8 cellular contexts compared by ENCODE assay signal in genomic region chr17:2058521-2059124, GRCh38. TPM values are rescaled to one million over a fixed set of nuclear protein-coding genes. Genes with fewer than 3 reads are reported as not detected.
DNase-seq lines count a peak whose midpoint lies in the region; TF ChIP-seq lines count a peak whose summit lies in the region.

No MANE protein-coding gene starts in this region.

- no peak overlapping the region for H3K9ac ChIP-seq in endodermal cell (ENCODE audit: extremely low read depth, low read length, poor library complexity, severe bottlenecking)

- no peak overlapping the region for H3K27ac ChIP-seq in endodermal cell (ENCODE audit: low read depth, low read length)

- H3K4me3 Mint-ChIP-seq in activated CD4-positive, alpha-beta T cell treated with anti-CD3 and anti-CD28 coated beads, Interleukin-2, amount 10 ng/mL, durations not matched to agents 7 days and 5 days = peak overlapping the region; percentile 48
- no peak overlapping the region for H3K4me3 Mint-ChIP-seq in endodermal cell
- no peak overlapping the region for H3K4me3 Mint-ChIP-seq in type B pancreatic cell

- DNase-seq in 8988T (peak; percentile 93), HEK293T (ENCODE audit: extremely low spot score) (peak; percentile 24), endodermal cell (peak; percentile 96), mucosa of gallbladder (ENCODE audit: low spot score) (peak; percentile 81), type B pancreatic cell (ENCODE audit: extremely low spot score, unreplicated experiment) (no peak), DMS114 treated with DMSO at 0.1 percent for 48 hours (lab: John Stamatoyannopoulos, UW; ENCODE audit: unreplicated experiment) (no peak), NCI-H510A (lab: John Stamatoyannopoulos, UW) (no peak)
- DNase-seq in activated CD4-positive, alpha-beta T cell treated with anti-CD3 and anti-CD28 coated beads, Interleukin-2, amount 10 ng/mL, durations not matched to agents 7 days and 5 days = peak; percentile 71

- no peaks in the 10 kb centered on the region for H3K27me3 Mint-ChIP-seq in activated CD4-positive, alpha-beta T cell treated with anti-CD3 and anti-CD28 coated beads, Interleukin-2, amount 10 ng/mL, durations not matched to agents 7 days and 5 days
- H3K27me3 Mint-ChIP-seq in endodermal cell (ENCODE audit: insufficient read depth) (peaks cover 67% of the 10 kb centered on the region), type B pancreatic cell (peaks cover 24% of the 10 kb centered on the region)

- H3K36me3 Mint-ChIP-seq in activated CD4-positive, alpha-beta T cell treated with anti-CD3 and anti-CD28 coated beads, Interleukin-2, amount 10 ng/mL, durations not matched to agents 7 days and 5 days (ENCODE audit: low read depth) = peaks cover 26% of the 10 kb centered on the region
- H3K36me3 Mint-ChIP-seq in endodermal cell (ENCODE audit: low read depth) (peaks cover 35% of the 10 kb centered on the region), type B pancreatic cell (peaks cover 11% of the 10 kb centered on the region)

- 64 to 76% methylated on average over 24 to 58 of the region's 58 CpGs for WGBS in endodermal cell (ENCODE audit: insufficient coverage in 1 of 2, insufficient read length in 1 of 2), 2 experiments

- peaks cover 77% of the 10 kb centered on the region for H3K27me3 ChIP-seq in endodermal cell (ENCODE audit: control insufficient read depth, insufficient read depth, low read length, poor library complexity, severe bottlenecking)

- H3K4me1 Mint-ChIP-seq in activated CD4-positive, alpha-beta T cell treated with anti-CD3 and anti-CD28 coated beads, Interleukin-2, amount 10 ng/mL, durations not matched to agents 7 days and 5 days = peaks cover 25% of the 10 kb centered on the region
- H3K4me1 Mint-ChIP-seq in endodermal cell = peaks cover 19% of the 10 kb centered on the region
- H3K4me1 Mint-ChIP-seq in type B pancreatic cell (ENCODE audit: unreplicated experiment) = peaks cover 17% of the 10 kb centered on the region

- POLR2A ChIA-PET in HEK293T (lab: Yijun Ruan, JAX) = no interaction called here
- POLR2A ChIA-PET in activated CD4-positive, alpha-beta T cell treated with anti-CD3 and anti-CD28 coated beads, Interleukin-2, amount 10 ng/mL, durations not matched to agents 7 days and 5 days (lab: Charles Lee) = interaction anchor here (1.1 to 1.2 kb wide), 2 partner anchors 31 to 157 kb away, joined by 3 read pairs; no protein-coding TSS in a partner anchor

- TF ChIP-seq CTCF in endodermal cell (conservative IDR thresholded peaks at IDR 0.05) (peak; percentile 87), type B pancreatic cell (conservative IDR thresholded peaks at IDR 0.05) (peak; percentile 75)

- H3K4me3 ChIP-seq in endodermal cell (ENCODE audit: low read length) = no peak overlapping the region

- H3K4me1 ChIP-seq in endodermal cell (ENCODE audit: control insufficient read depth, insufficient read depth, low read length) = peaks cover 5% of the 10 kb centered on the region

- H3K9me3 Mint-ChIP-seq in activated CD4-positive, alpha-beta T cell treated with anti-CD3 and anti-CD28 coated beads, Interleukin-2, amount 10 ng/mL, durations not matched to agents 7 days and 5 days = no peaks in the 10 kb centered on the region
- peaks cover 4% of the 10 kb centered on the region for H3K9me3 Mint-ChIP-seq in endodermal cell
- no peaks in the 10 kb centered on the region for H3K9me3 Mint-ChIP-seq in type B pancreatic cell

- H3K36me3 ChIP-seq in endodermal cell (ENCODE audit: control insufficient read depth, insufficient read depth, low read length) = peaks cover 34% of the 10 kb centered on the region

- no peaks in the 10 kb centered on the region for H3K9me3 ChIP-seq in endodermal cell (ENCODE audit: control insufficient read depth, low read length)

- CTCF ChIA-PET in HEK293T (lab: Yijun Ruan, JAX) = interaction anchor here (0.6 to 1.8 kb wide), 4 partner anchors 35 to 186 kb away, joined by 3 to 8 read pairs (median 3); no protein-coding TSS in a partner anchor
- CTCF ChIA-PET in activated CD4-positive, alpha-beta T cell treated with anti-CD3 and anti-CD28 coated beads, Interleukin-2, amount 10 ng/mL, durations not matched to agents 7 days and 5 days (lab: Charles Lee) = interaction anchor here (0.5 to 8.5 kb wide), 45 partner anchors 9 to 358 kb away, joined by 3 to 210 read pairs (median 4); partner anchors contain the start of genes OVCA2, SMG6, SRR and TSR1

- no peak overlapping the region for H3K27ac Mint-ChIP-seq in activated CD4-positive, alpha-beta T cell treated with anti-CD3 and anti-CD28 coated beads, Interleukin-2, amount 10 ng/mL, durations not matched to agents 7 days and 5 days
- H3K27ac Mint-ChIP-seq in endodermal cell (no peak overlapping the region), type B pancreatic cell (no peak overlapping the region)

TF ChIP-seq in HEK293T, 16 proteins besides CTCF, POLR2A, EP300 and RAD21:
- TF ChIP-seq FOXM1 (IDR thresholded peaks at IDR 0.05; ENCODE audit: borderline replicate concordance) (no peak), NFRKB (IDR thresholded peaks at IDR 0.05) (no peak), HDGF (IDR thresholded peaks at IDR 0.05; ENCODE audit: borderline replicate concordance) (no peak), ELF4 (IDR thresholded peaks at IDR 0.05) (no peak), CTBP1 (IDR thresholded peaks at IDR 0.05; ENCODE audit: borderline replicate concordance) (no peak), BHLHE40 (IDR thresholded peaks at IDR 0.05; ENCODE audit: borderline replicate concordance) (no peak)
- TF ChIP-seq, protein P1, sequence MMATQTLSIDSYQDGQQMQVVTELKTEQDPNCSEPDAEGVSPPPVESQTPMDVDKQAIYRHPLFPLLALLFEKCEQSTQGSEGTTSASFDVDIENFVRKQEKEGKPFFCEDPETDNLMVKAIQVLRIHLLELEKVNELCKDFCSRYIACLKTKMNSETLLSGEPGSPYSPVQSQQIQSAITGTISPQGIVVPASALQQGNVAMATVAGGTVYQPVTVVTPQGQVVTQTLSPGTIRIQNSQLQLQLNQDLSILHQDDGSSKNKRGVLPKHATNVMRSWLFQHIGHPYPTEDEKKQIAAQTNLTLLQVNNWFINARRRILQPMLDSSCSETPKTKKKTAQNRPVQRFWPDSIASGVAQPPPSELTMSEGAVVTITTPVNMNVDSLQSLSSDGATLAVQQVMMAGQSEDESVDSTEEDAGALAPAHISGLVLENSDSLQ (IDR thresholded peaks at IDR 0.05) = no peak
TF ChIP-seq in HEK293T: peak in this region for 0.

RNA-seq across cellular contexts. Expression of gene HIC1, which starts 3.7 kb away (rescaled TPM):
- total RNA-seq in activated CD4-positive, alpha-beta T cell treated with anti-CD3 and anti-CD28 coated beads, Interleukin-2, amount 10 ng/mL, durations not matched to agents 7 days and 5 days = 10 to 100 TPM; 29.0 to 31.0 TPM
- total RNA-seq in endodermal cell (under 1 TPM; 0.13 to 0.57 TPM), mucosa of gallbladder (20.8 TPM), type B pancreatic cell (ENCODE audit: low replicate concordance) (3.4 and 21.6 TPM in 2 replicates)
- polyA plus RNA-seq in endodermal cell (2013, experiment 1 of 2) = 0.64 TPM
- polyA plus RNA-seq in endodermal cell (2013, experiment 2 of 2) = 0.21 TPM

RNA-seq across cellular contexts. Expression of gene OVCA2, which starts 16.8 kb away (rescaled TPM):
- total RNA-seq in activated CD4-positive, alpha-beta T cell treated with anti-CD3 and anti-CD28 coated beads, Interleukin-2, amount 10 ng/mL, durations not matched to agents 7 days and 5 days = 10 to 100 TPM; 36.8 to 37.9 TPM
- total RNA-seq in endodermal cell = 10 to 100 TPM; 19.8 to 27.5 TPM
- 24.3 TPM for polyA plus RNA-seq in endodermal cell (2013, experiment 1 of 2)
- polyA plus RNA-seq in endodermal cell (2013, experiment 2 of 2) = 24.8 TPM
- total RNA-seq in mucosa of gallbladder = 31.8 TPM
- total RNA-seq in type B pancreatic cell (ENCODE audit: low replicate concordance) = 27.8 and 42.7 TPM in 2 replicates

RNA-seq across cellular contexts. Expression of gene DPH1, which starts 28.7 kb away (rescaled TPM):
- 10 to 100 TPM; 31.3 to 37.8 TPM for total RNA-seq in activated CD4-positive, alpha-beta T cell treated with anti-CD3 and anti-CD28 coated beads, Interleukin-2, amount 10 ng/mL, durations not matched to agents 7 days and 5 days
- total RNA-seq in endodermal cell (10 to 100 TPM; 31.1 to 48.3 TPM), mucosa of gallbladder (51.5 TPM), type B pancreatic cell (ENCODE audit: low replicate concordance) (41.5 and 57.1 TPM in 2 replicates)
- 34.4 TPM for polyA plus RNA-seq in endodermal cell (2013, experiment 1 of 2)
- polyA plus RNA-seq in endodermal cell (2013, experiment 2 of 2) = 26.5 TPM

RNA-seq across cellular contexts. Expression of gene RTN4RL1, which starts 33.5 kb away (rescaled TPM):
- under 1 TPM; 0.19 to 0.20 TPM for total RNA-seq in activated CD4-positive, alpha-beta T cell treated with anti-CD3 and anti-CD28 coated beads, Interleukin-2, amount 10 ng/mL, durations not matched to agents 7 days and 5 days
- total RNA-seq in endodermal cell (10 to 100 TPM; 18.2 to 19.6 TPM), mucosa of gallbladder (9.3 TPM), type B pancreatic cell (ENCODE audit: low replicate concordance) (1.7 and 1.9 TPM in 2 replicates)
- 5.4 TPM for polyA plus RNA-seq in endodermal cell (2013, experiment 1 of 2)
- polyA plus RNA-seq in endodermal cell (2013, experiment 2 of 2) = 7.7 TPM

Comparison
In these comparisons a context has a peak if more than half of its experiments do, and no peak if none do; other contexts are left out.
1. DNase-seq: peak in 8988T (single experiment), HEK293T (single experiment), activated CD4-positive, alpha-beta T cell treated with anti-CD3 and anti-CD28 coated beads, Interleukin-2, amount 10 ng/mL, durations not matched to agents 7 days and 5 days (single experiment), endodermal cell (single experiment) and mucosa of gallbladder (single experiment); none in type B pancreatic cell (single experiment), DMS114 treated with DMSO at 0.1 percent for 48 hours (single experiment) and NCI-H510A (single experiment).